ENCODE assay signal across 16 cellular contexts in the genomic region with DNA sequence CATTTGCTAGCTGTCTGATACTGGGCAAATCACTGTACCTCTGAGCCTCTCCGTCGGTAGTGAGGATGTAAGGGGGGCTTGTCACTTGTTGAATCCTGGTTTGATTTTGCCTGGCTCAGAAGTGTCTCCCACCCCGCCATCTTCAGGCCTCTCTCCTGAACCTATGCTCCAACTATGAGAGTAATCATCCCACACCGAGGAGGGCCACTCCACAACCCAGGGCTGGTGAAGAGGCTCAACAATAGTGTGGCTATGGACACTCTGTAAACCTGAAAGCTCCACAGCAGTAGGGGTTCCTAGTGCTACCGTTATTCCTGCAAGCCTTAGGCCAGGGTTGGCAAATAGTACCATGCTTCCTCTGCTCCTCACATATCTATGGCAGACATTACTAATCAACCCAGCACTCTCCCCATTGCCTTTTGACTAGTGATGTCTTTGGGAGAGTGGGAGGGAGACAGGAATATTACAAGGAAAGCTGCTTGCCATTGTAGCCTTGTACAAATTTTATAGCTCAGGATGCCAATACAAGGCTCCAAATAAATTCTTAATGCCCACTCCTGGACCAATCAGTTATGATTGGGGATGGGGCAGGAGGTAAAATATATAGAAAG.
DNase-seq lines count a peak whose midpoint lies in the region; ATAC-seq, FAIRE-seq and TF ChIP-seq lines count a peak whose summit lies in the region.
"Had no signal": no experiment of that assay in that cellular context is flagged by ENCODE, and none has a peak within 500 bp of the region (broad histone marks: within the 10 kb centered on the region; RNA-seq: fewer than 3 reads in every experiment).

No MANE protein-coding gene starts in this region.

- no peaks in the 10 kb centered on the region for H3K9me3 ChIP-seq in HepG2 (ENCODE audit: low read length)
- no peaks in the 10 kb centered on the region for H3K9me3 ChIP-seq in right lobe of liver
- H3K9me3 ChIP-seq in vagina = no peaks in the 10 kb centered on the region

- no peak for TF ChIP-seq POLR2A in HepG2 (IDR thresholded peaks at IDR 0.05; ENCODE audit: insufficient read depth in 1 of 2, low read depth in 2 of 2, low read length in 2 of 2)
- no peak for TF ChIP-seq POLR2A in right lobe of liver (IDR thresholded peaks at IDR 0.05)
- TF ChIP-seq POLR2A in vagina (IDR thresholded peaks at IDR 0.05) = no peak
- no peak for TF ChIP-seq POLR2A in GM18505 (IDR thresholded peaks at IDR 0.05; ENCODE audit: borderline replicate concordance, extremely low read depth, insufficient read depth, insufficient read length)

- H3K4me2 ChIP-seq in HepG2 (ENCODE audit: low read depth, low read length) = no peak overlapping the region

- H3K27ac Mint-ChIP-seq in chondrocyte (ENCODE audit: unreplicated experiment) = peak overlapping the region; percentile 90
- H3K27ac Mint-ChIP-seq: activated naive CD4-positive, alpha-beta T cell treated with anti-CD3 and anti-CD28 coated beads, Interleukin-2, amount 50 U/mL, for 72 hours; natural killer cell; stimulated activated naive CD8-positive, alpha-beta T cell treated with anti-CD3 and anti-CD28 coated beads, Interleukin-15, Interleukin-2, amounts not matched to agents 100 ng/mL and 50 ng/mL, for 24 hours had no signal

- no peak for FAIRE-seq in HepG2 (lab: Jason Lieb, UNC)

- no peaks in the 10 kb centered on the region for H3K4me1 ChIP-seq in HepG2 (ENCODE audit: insufficient read depth, low read length)
- H3K4me1 ChIP-seq in right lobe of liver = peaks cover 0 to 4% (median 0%) of the 10 kb centered on the region in 4 donors
- H3K4me1 ChIP-seq in vagina = peaks cover 39% of the 10 kb centered on the region

- no peaks in the 10 kb centered on the region for H3K36me3 Mint-ChIP-seq in chondrocyte (ENCODE audit: low read depth)
- H3K36me3 Mint-ChIP-seq: activated naive CD4-positive, alpha-beta T cell treated with anti-CD3 and anti-CD28 coated beads, Interleukin-2, amount 50 U/mL, for 72 hours; natural killer cell had no signal

- TF ChIP-seq RAD21 in HepG2 (CRISPR knock-in tag; IDR thresholded peaks at IDR 0.05) = no peak

- H3K4me3 ChIP-seq in HepG2 (replicated peaks in 1 of 3; ENCODE audit: insufficient read depth in 1 of 3, low read depth in 2 of 3, low read length in 3 of 3) (no peak overlapping the region), right lobe of liver (no peak overlapping the region), vagina (no peak overlapping the region)
- H3K4me3 ChIP-seq: dorsolateral prefrontal cortex had no signal

- in situ Hi-C loops in HepG2 (cut with HindIII; ENCODE audit: extremely low pct_ligation_motif_present, low pct_unique_long_range_greater_than_20kb) = no loop called here

- peaks cover 68% of the 10 kb centered on the region for H3K4me1 Mint-ChIP-seq in chondrocyte (ENCODE audit: low read depth)
- H3K4me1 Mint-ChIP-seq: natural killer cell had no signal

- H3K27me3 ChIP-seq in HepG2 (ENCODE audit: control insufficient read depth in 1 of 2, insufficient read depth in 2 of 2, low read length in 2 of 2) = peaks cover 0 to 6% of the 10 kb centered on the region in 2 experiments; a peak in 1 of 5 replicates
- H3K27me3 ChIP-seq in right lobe of liver = no peaks in the 10 kb centered on the region
- H3K27me3 ChIP-seq in vagina = no peaks in the 10 kb centered on the region

- H4K20me1 ChIP-seq in HepG2 (ENCODE audit: insufficient read depth, low read length) = no peaks in the 10 kb centered on the region

- POLR2A ChIA-PET in HepG2 (lab: Yijun Ruan, JAX) = no interaction called here

- CTCF ChIA-PET in HepG2 (lab: Yijun Ruan, JAX; ENCODE audit: low intra/inter-chr PET ratio, low total read pairs) = no interaction called here

- TF ChIP-seq EP300 in HepG2 (IDR thresholded peaks at IDR 0.05; ENCODE audit: low read depth in 2 of 2, low read length in 2 of 2) (no peak), HepG2 (CRISPR knock-in tag; IDR thresholded peaks at IDR 0.05; ENCODE audit: borderline replicate concordance) (no peak)

- TF ChIP-seq CTCF in HepG2 (CRISPR knock-in tag; IDR thresholded peaks at IDR 0.05) (no peak), right lobe of liver (IDR thresholded peaks at IDR 0.05) (no peak), chondrocyte (IDR thresholded peaks at IDR 0.05) (no peak), vagina (IDR thresholded peaks at IDR 0.05) (no peak)

- H3K9me3 Mint-ChIP-seq in chondrocyte (ENCODE audit: low read depth) = no peaks in the 10 kb centered on the region
- H3K9me3 Mint-ChIP-seq: activated naive CD4-positive, alpha-beta T cell treated with anti-CD3 and anti-CD28 coated beads, Interleukin-2, amount 50 U/mL, for 72 hours; natural killer cell; stimulated activated naive CD8-positive, alpha-beta T cell treated with anti-CD3 and anti-CD28 coated beads, Interleukin-15, Interleukin-2, amounts not matched to agents 100 ng/mL and 50 ng/mL, for 24 hours had no signal

- H3K36me3 ChIP-seq in HepG2 (replicated peaks in 1 of 2; ENCODE audit: control insufficient read depth in 1 of 2, insufficient read depth in 2 of 2, low read length in 2 of 2) (no peaks in the 10 kb centered on the region), right lobe of liver (no peaks in the 10 kb centered on the region), vagina (no peaks in the 10 kb centered on the region)

- H2AFZ ChIP-seq in HepG2 (ENCODE audit: low read length) = no peak overlapping the region

- H3K27ac ChIP-seq in HepG2 (ENCODE audit: extremely low read length, insufficient read depth, low read length) (no peak overlapping the region), right lobe of liver (no peak overlapping the region), vagina (peak overlapping the region; percentile 64)

- no peak for ATAC-seq in HepG2
- no peak for ATAC-seq in right lobe of liver
- ATAC-seq in GM18505 (IDR thresholded peaks at IDR 0.05; ENCODE audit: unreplicated experiment) = no peak
- no peak for ATAC-seq in GM18502 (IDR thresholded peaks at IDR 0.05; ENCODE audit: poor library complexity, unreplicated experiment)
- ATAC-seq: activated naive CD4-positive, alpha-beta T cell treated with anti-CD3 and anti-CD28 coated beads, Interleukin-2, amount 50 U/mL, for 72 hours had no signal

- no peak overlapping the region for H3K9ac ChIP-seq in HepG2 (ENCODE audit: insufficient read depth, low read depth, low read length)

- DNase-seq in HepG2 (ENCODE audit: low spot score) (no peak), right lobe of liver (no peak), chondrocyte (ENCODE audit: low spot score) (no peak), left kidney (ENCODE audit: low read depth, low spot score) (peak; percentile 21), vagina (ENCODE audit: extremely low spot score in 2 of 2) (peak in 1 of 2 donors; percentile 65), ecto neural progenitor cell (ENCODE audit: low spot score) (no peak)
- DNase-seq: activated CD8-positive, alpha-beta memory T cell treated with anti-CD3 and anti-CD28 coated beads for 24 hours; natural killer cell; NCI-H1436 treated with DMSO at 0.1 percent for 48 hours; stimulated activated CD4-positive, alpha-beta T cell treated with anti-CD3 and anti-CD28 coated beads, Interleukin-1b, Interleukin-23, amount 100 ng/mL, for 48 hours; T-helper 2 cell had no signal

- no TSS peak for BruUV-seq in HepG2 (replicated peaks; lab: Mats Ljungman, UMichigan)

- H3K4me3 Mint-ChIP-seq in chondrocyte (ENCODE audit: unreplicated experiment) = no peak overlapping the region
- H3K4me3 Mint-ChIP-seq: natural killer cell; stimulated activated naive CD8-positive, alpha-beta T cell treated with anti-CD3 and anti-CD28 coated beads, Interleukin-15, Interleukin-2, amounts not matched to agents 100 ng/mL and 50 ng/mL, for 24 hours had no signal

- WGBS in HepG2 (ENCODE audit: low lambda C conversion rate) = 62% methylated on average over 2 of the region's 5 CpGs
- WGBS in right lobe of liver (ENCODE audit: insufficient coverage, low coverage, low lambda C conversion rate, missing lambda C conversion rate) = 50% methylated on average over 2 of the region's 5 CpGs

- no peaks in the 10 kb centered on the region for H3K79me2 ChIP-seq in HepG2 (ENCODE audit: insufficient read depth, low read length)

- intact Hi-C loops in HepG2 (cut with micrococcal nuclease; ENCODE audit: unreplicated experiment) (no loop called here), right lobe of liver (cut with DNase I) (no loop called here), vagina (cut with DNase I) (no loop called here)

- H3K27me3 Mint-ChIP-seq in chondrocyte (ENCODE audit: low read depth) = no peaks in the 10 kb centered on the region

TF ChIP-seq in HepG2, 621 proteins besides CTCF, POLR2A, EP300 and RAD21:
- TF ChIP-seq SRF (IDR thresholded peaks at IDR 0.05; ENCODE audit: low read depth, low read length) = peak; percentile 71
- TF ChIP-seq, protein P1, sequence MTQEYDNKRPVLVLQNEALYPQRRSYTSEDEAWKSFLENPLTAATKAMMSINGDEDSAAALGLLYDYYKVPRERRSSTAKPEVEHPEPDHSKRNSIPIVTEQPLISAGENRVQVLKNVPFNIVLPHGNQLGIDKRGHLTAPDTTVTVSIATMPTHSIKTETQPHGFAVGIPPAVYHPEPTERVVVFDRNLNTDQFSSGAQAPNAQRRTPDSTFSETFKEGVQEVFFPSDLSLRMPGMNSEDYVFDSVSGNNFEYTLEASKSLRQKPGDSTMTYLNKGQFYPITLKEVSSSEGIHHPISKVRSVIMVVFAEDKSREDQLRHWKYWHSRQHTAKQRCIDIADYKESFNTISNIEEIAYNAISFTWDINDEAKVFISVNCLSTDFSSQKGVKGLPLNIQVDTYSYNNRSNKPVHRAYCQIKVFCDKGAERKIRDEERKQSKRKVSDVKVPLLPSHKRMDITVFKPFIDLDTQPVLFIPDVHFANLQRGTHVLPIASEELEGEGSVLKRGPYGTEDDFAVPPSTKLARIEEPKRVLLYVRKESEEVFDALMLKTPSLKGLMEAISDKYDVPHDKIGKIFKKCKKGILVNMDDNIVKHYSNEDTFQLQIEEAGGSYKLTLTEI (CRISPR knock-in tag; conservative IDR thresholded peaks at IDR 0.05) = no peak
